ENCODE assay signal across 2 cellular contexts in genomic region chr12:51969643-51970042, GRCh38.
TF ChIP-seq lines count a peak whose summit lies in the region.

No MANE protein-coding gene starts in this region.

TF ChIP-seq in IMR-90, 13 proteins besides CTCF, POLR2A, EP300 and RAD21:
- TF ChIP-seq FOS (IDR thresholded peaks at IDR 0.05; ENCODE audit: low read depth, low read length) (no peak), ELK1 (IDR thresholded peaks at IDR 0.05; ENCODE audit: borderline replicate concordance, low read depth, low read length) (no peak), SMC3 (IDR thresholded peaks at IDR 0.05; ENCODE audit: low read depth, low read length) (no peak), USF2 (IDR thresholded peaks at IDR 0.05; ENCODE audit: low read depth, low read length) (no peak)

TF ChIP-seq in endothelial cell of umbilical vein, 7 proteins besides CTCF, POLR2A, EP300 and RAD21:
- TF ChIP-seq FOS (IDR thresholded peaks at IDR 0.05; ENCODE audit: borderline replicate concordance, insufficient read depth, low read length): no peak
- no peak for TF ChIP-seq MYC (IDR thresholded peaks at IDR 0.05; ENCODE audit: low read depth, low read length)
- no peak for TF ChIP-seq EZH2 (IDR thresholded peaks at IDR 0.05; ENCODE audit: borderline replicate concordance, low read depth, low read length, severe bottlenecking)
- TF ChIP-seq POLR2AphosphoS5 (IDR thresholded peaks at IDR 0.05; ENCODE audit: insufficient read depth, low read depth, low read length): no peak
- TF ChIP-seq JUN (IDR thresholded peaks at IDR 0.05; ENCODE audit: borderline replicate concordance, insufficient read depth, insufficient read length, low read depth): no peak
- TF ChIP-seq, protein P1, sequence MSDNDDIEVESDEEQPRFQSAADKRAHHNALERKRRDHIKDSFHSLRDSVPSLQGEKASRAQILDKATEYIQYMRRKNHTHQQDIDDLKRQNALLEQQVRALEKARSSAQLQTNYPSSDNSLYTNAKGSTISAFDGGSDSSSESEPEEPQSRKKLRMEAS (IDR thresholded peaks at IDR 0.05; ENCODE audit: insufficient read depth, insufficient read length): no peak
- TF ChIP-seq GATA2 (IDR thresholded peaks at IDR 0.05; ENCODE audit: insufficient read depth, insufficient read length, low read depth, low read length): no peak
